In genomic region chr20:372543-373082, GRCh38 we compare ENCODE assay signal across 8 cellular contexts. TPM values are rescaled to one million over a fixed set of nuclear protein-coding genes. Genes with fewer than 3 reads are reported as not detected.
DNase-seq lines count a peak whose midpoint lies in the region; ATAC-seq, FAIRE-seq and TF ChIP-seq lines count a peak whose summit lies in the region.
"Not testable (repeated sequence)": the region's sequence is repeated elsewhere in the genome, so short reads cannot be mapped to it uniquely, and the experiment has no call there.

No MANE protein-coding gene starts in this region.

- not testable (repeated sequence) for H4K20me1 ChIP-seq in K562 (replicated peaks; ENCODE audit: control insufficient read depth, insufficient read depth, low read length); fibroblast of lung (ENCODE audit: control insufficient read depth, extremely low read depth, insufficient read depth, low read length)

- intact Hi-C loops in A673 (cut with micrococcal nuclease; ENCODE audit: unreplicated experiment); activated CD4-positive, alpha-beta T cell treated with anti-CD3 and anti-CD28 coated beads for 36 hours (cut with DNase I, micrococcal nuclease); K562 (cut with micrococcal nuclease): not testable (repeated sequence)

- H2BK120ac ChIP-seq in mesendoderm (ENCODE audit: low read depth, low read length), result not testable (repeated sequence)

- H3K79me1 ChIP-seq in mesendoderm (ENCODE audit: low read length), result not testable (repeated sequence)

- not testable (repeated sequence) for TF ChIP-seq RAD21 in K562 (CRISPR knock-in tag; conservative IDR thresholded peaks at IDR 0.05 in 1 of 2, IDR thresholded peaks at IDR 0.05 in 1 of 2)

- not testable (repeated sequence) for TF ChIP-seq POLR2A in K562 (conservative IDR thresholded peaks at IDR 0.05)

- H3K27ac Mint-ChIP-seq in HFFc6, result peak overlapping the region; percentile 87
- H3K27ac Mint-ChIP-seq in activated CD4-positive, alpha-beta T cell treated with anti-CD3 and anti-CD28 coated beads for 36 hours, result peak overlapping the region; percentile 58
- peak overlapping the region; percentile 49 for H3K27ac Mint-ChIP-seq in stimulated activated effector memory CD8-positive, alpha-beta T cell treated with anti-CD3 and anti-CD28 coated beads, Interleukin-12 subunit alpha, Interleukin-12 subunit beta, amount 100 ng/mL, for 72 hours

- not testable (repeated sequence) for H3K36me3 Mint-ChIP-seq in HFFc6 (ENCODE audit: low read depth); activated CD4-positive, alpha-beta T cell treated with anti-CD3 and anti-CD28 coated beads for 36 hours (ENCODE audit: low read depth); stimulated activated effector memory CD8-positive, alpha-beta T cell treated with anti-CD3 and anti-CD28 coated beads, Interleukin-12 subunit alpha, Interleukin-12 subunit beta, amount 100 ng/mL, for 72 hours

- H3K56ac ChIP-seq in mesendoderm (ENCODE audit: low read length), result peak overlapping the region; percentile 25

- H4K8ac ChIP-seq in mesendoderm (ENCODE audit: low read depth, low read length), result not testable (repeated sequence)

- not testable (repeated sequence) for TF ChIP-seq EP300 in K562 (IDR thresholded peaks at IDR 0.05; ENCODE audit: low read length)

- in situ Hi-C loops in K562 (cut with MboI), result not testable (repeated sequence)

- FAIRE-seq in K562 (lab: Jason Lieb, UNC), result not testable (repeated sequence)

- H4K5ac ChIP-seq in mesendoderm (ENCODE audit: low read length), result not testable (repeated sequence)

- peak overlapping the region; percentile 89 to 96; a peak in 3 of 4 replicates for H3K9ac ChIP-seq in K562 (ENCODE audit: insufficient read depth in 1 of 2, low read depth in 2 of 2, low read length in 2 of 2)
- not testable (repeated sequence) for H3K9ac ChIP-seq in fibroblast of lung (ENCODE audit: insufficient read depth, low read length); mesendoderm (ENCODE audit: low read length)

- CTCF ChIA-PET in A673 (lab: Charles Lee); K562 (lab: Yijun Ruan, JAX; ENCODE audit: low intra/inter-chr PET ratio): not testable (repeated sequence)
- CTCF ChIA-PET in activated CD4-positive, alpha-beta T cell treated with anti-CD3 and anti-CD28 coated beads for 36 hours (lab: Charles Lee), result interaction anchor here (1.0 to 2.0 kb wide), 3 partner anchors 18 to 58 kb away, joined by 3 to 8 read pairs (median 3); no protein-coding TSS in a partner anchor

- not testable (repeated sequence) for H3K18ac ChIP-seq in mesendoderm (ENCODE audit: low read length)

- not testable (repeated sequence) for H3K9me3 Mint-ChIP-seq in HFFc6; activated CD4-positive, alpha-beta T cell treated with anti-CD3 and anti-CD28 coated beads for 36 hours (ENCODE audit: low read depth); stimulated activated effector memory CD8-positive, alpha-beta T cell treated with anti-CD3 and anti-CD28 coated beads, Interleukin-12 subunit alpha, Interleukin-12 subunit beta, amount 100 ng/mL, for 72 hours

- not testable (repeated sequence) for H3K23ac ChIP-seq in mesendoderm (ENCODE audit: low read length)

- ATAC-seq in activated CD4-positive, alpha-beta T cell treated with anti-CD3 and anti-CD28 coated beads for 36 hours, result peak; percentile 78
- peak; percentile 13 for ATAC-seq in K562
- peak; percentile 71 for ATAC-seq in stimulated activated effector memory CD8-positive, alpha-beta T cell treated with anti-CD3 and anti-CD28 coated beads, Interleukin-12 subunit alpha, Interleukin-12 subunit beta, amount 100 ng/mL, for 72 hours

- not testable (repeated sequence) for H2BK5ac ChIP-seq in mesendoderm (ENCODE audit: low read length)

- H3K36me3 ChIP-seq in A673 (ENCODE audit: insufficient read depth, low read length, poor library complexity, severe bottlenecking); K562 (ENCODE audit: control insufficient read depth, insufficient read depth, low read length); fibroblast of lung (ENCODE audit: control insufficient read depth, insufficient read depth, low read length); mesendoderm (ENCODE audit: control insufficient read depth, insufficient read depth, low read length): not testable (repeated sequence)

- H3K27me3 ChIP-seq in A673 (replicated peaks; ENCODE audit: insufficient read depth, low read depth, low read length, poor library complexity); K562 (ENCODE audit: control insufficient read depth in 2 of 2, insufficient read depth in 2 of 2, low read length in 2 of 2); fibroblast of lung (ENCODE audit: control insufficient read depth, insufficient read depth, low read length); mesendoderm (ENCODE audit: insufficient read depth, low read length, poor library complexity): not testable (repeated sequence)

- H3K4me1 Mint-ChIP-seq in HFFc6 (ENCODE audit: low read depth), result peaks cover 48% of the 10 kb centered on the region
- H3K4me1 Mint-ChIP-seq in activated CD4-positive, alpha-beta T cell treated with anti-CD3 and anti-CD28 coated beads for 36 hours, result peaks cover 17% of the 10 kb centered on the region
- peaks cover 12% of the 10 kb centered on the region for H3K4me1 Mint-ChIP-seq in stimulated activated effector memory CD8-positive, alpha-beta T cell treated with anti-CD3 and anti-CD28 coated beads, Interleukin-12 subunit alpha, Interleukin-12 subunit beta, amount 100 ng/mL, for 72 hours

- peak overlapping the region; percentile 75 for H2AFZ ChIP-seq in K562 (ENCODE audit: low read depth, low read length)
- H2AFZ ChIP-seq in fibroblast of lung (ENCODE audit: low read length), result not testable (repeated sequence)

- H3K4me3 ChIP-seq in A673 (ENCODE audit: low read depth, low read length, poor library complexity, severe bottlenecking); K562; fibroblast of lung (replicated peaks in 1 of 4; ENCODE audit: control extremely low read depth in 1 of 4, insufficient read depth in 1 of 4, low read depth in 3 of 4, low read length in 4 of 4); mesendoderm (ENCODE audit: low read length): not testable (repeated sequence)

- H2AK5ac ChIP-seq in mesendoderm (ENCODE audit: low read length), result not testable (repeated sequence)

- 0 out of 2 replicates have a peak overlapping the region, but pooled peaks have one; percentile 49 for H3K4me3 Mint-ChIP-seq in HFFc6
- not testable (repeated sequence) for H3K4me3 Mint-ChIP-seq in activated CD4-positive, alpha-beta T cell treated with anti-CD3 and anti-CD28 coated beads for 36 hours; stimulated activated effector memory CD8-positive, alpha-beta T cell treated with anti-CD3 and anti-CD28 coated beads, Interleukin-12 subunit alpha, Interleukin-12 subunit beta, amount 100 ng/mL, for 72 hours

- not testable (repeated sequence) for H3K4ac ChIP-seq in mesendoderm (ENCODE audit: low read depth, low read length)

- DNase-seq in A673 (ENCODE audit: low spot score); HFFc6; fibroblast of lung (ENCODE audit: low read depth in 2 of 2); mesendoderm; stimulated activated effector memory CD8-positive, alpha-beta T cell treated with anti-CD3 and anti-CD28 coated beads, Interleukin-12 subunit alpha, Interleukin-12 subunit beta, amount 100 ng/mL, for 72 hours (ENCODE audit: low spot score in 2 of 2): not testable (repeated sequence)
- DNase-seq in OCI-M1 (lab: John Stamatoyannopoulos, UW) (peak; percentile 64), K562 (ENCODE audit: extremely low read depth in 1 of 4, low spot score in 3 of 4) (peak in 2 of 4 experiments; percentile 34 to 65)
- peak; percentile 40 for DNase-seq in activated CD4-positive, alpha-beta T cell treated with anti-CD3 and anti-CD28 coated beads for 36 hours

- 38% methylated on average over 7 of the region's 11 CpGs for WGBS in K562 (ENCODE audit: insufficient coverage, low coverage, missing lambda C conversion rate)
- WGBS in mesendoderm (ENCODE audit: extremely low coverage, insufficient coverage, low lambda C conversion rate), result no CpG with 5 or more reads among the region's 11 CpGs

- not testable (repeated sequence) for H3K9me1 ChIP-seq in K562 (ENCODE audit: control insufficient read depth, insufficient read depth, low read length)

- not testable (repeated sequence) for H2BK15ac ChIP-seq in mesendoderm (replicated peaks; ENCODE audit: low read depth)

- H3K79me2 ChIP-seq in K562 (ENCODE audit: control insufficient read depth, insufficient read depth, low read length); fibroblast of lung (ENCODE audit: control insufficient read depth, insufficient read depth, low read length); mesendoderm (ENCODE audit: control insufficient read depth, insufficient read depth, low read length): not testable (repeated sequence)

- POLR2A ChIA-PET in A673 (lab: Charles Lee; ENCODE audit: low non-redundant PET) (interaction anchor here (0.7 to 1.3 kb wide), 3 partner anchors 10 to 12 kb away, joined by 3 to 5 read pairs (median 4); no protein-coding TSS in a partner anchor), K562 (lab: Yijun Ruan, JAX) (interaction anchor here (1.1 to 7.5 kb wide), 10 partner anchors 10 to 35 kb away, joined by 3 to 100 read pairs (median 10); partner anchors contain the start of genes NRSN2 and TRIB3)
- POLR2A ChIA-PET in activated CD4-positive, alpha-beta T cell treated with anti-CD3 and anti-CD28 coated beads for 36 hours (lab: Charles Lee), result not testable (repeated sequence)

- BruUV-seq in A673 (replicated peaks; lab: Mats Ljungman, UMichigan); K562 (replicated peaks; lab: Mats Ljungman, UMichigan): not testable (repeated sequence)

- H3K27ac ChIP-seq in A673 (ENCODE audit: low read depth, low read length, poor library complexity, severe bottlenecking), result peak overlapping the region; percentile 86
- peak overlapping the region; percentile 99 for H3K27ac ChIP-seq in K562 (ENCODE audit: extremely low read depth, low read depth, low read length)
- peak overlapping the region; percentile 38 for H3K27ac ChIP-seq in fibroblast of lung (ENCODE audit: insufficient read depth, low read length)
- H3K27ac ChIP-seq in mesendoderm (ENCODE audit: low read depth, low read length), result not testable (repeated sequence)

- H3K4me1 ChIP-seq in A673 (ENCODE audit: insufficient read depth, low read length, poor library complexity, severe bottlenecking) (peaks cover 27% of the 10 kb centered on the region), K562 (replicated peaks in 1 of 2; ENCODE audit: control insufficient read depth in 2 of 2, insufficient read depth in 2 of 2, low read length in 2 of 2) (peaks cover 52 to 75% of the 10 kb centered on the region in 2 experiments), fibroblast of lung (ENCODE audit: control insufficient read depth, extremely low read depth, insufficient read depth, low read length) (peaks cover 19% of the 10 kb centered on the region)
- not testable (repeated sequence) for H3K4me1 ChIP-seq in mesendoderm (ENCODE audit: control insufficient read depth, low read depth, low read length)

- not testable (repeated sequence) for H3K9me3 ChIP-seq in A673 (ENCODE audit: low read depth, low read length, poor library complexity, severe bottlenecking); K562 (replicated peaks; ENCODE audit: control insufficient read depth, insufficient read depth, low read depth, low read length); fibroblast of lung (ENCODE audit: control insufficient read depth, insufficient read depth, low read depth, low read length)

- H3K27me3 Mint-ChIP-seq in HFFc6 (ENCODE audit: insufficient read depth); activated CD4-positive, alpha-beta T cell treated with anti-CD3 and anti-CD28 coated beads for 36 hours: not testable (repeated sequence)

- peak overlapping the region; percentile 77 for H3K4me2 ChIP-seq in K562 (ENCODE audit: insufficient read depth, low read length)
- not testable (repeated sequence) for H3K4me2 ChIP-seq in fibroblast of lung (ENCODE audit: extremely low read depth, insufficient read depth, low read length); mesendoderm (ENCODE audit: low read length)

- TF ChIP-seq CTCF in A673 (conservative IDR thresholded peaks at IDR 0.05; ENCODE audit: low read depth, low read length); HFFc6 (IDR thresholded peaks at IDR 0.05); K562 (IDR thresholded peaks at IDR 0.05 in 2 of 3, conservative IDR thresholded peaks at IDR 0.05 in 1 of 3; ENCODE audit: insufficient read depth in 2 of 3, low read depth in 1 of 3, low read length in 3 of 3); fibroblast of lung (conservative IDR thresholded peaks at IDR 0.05 in 1 of 2, IDR thresholded peaks at IDR 0.05 in 1 of 2; ENCODE audit: low read depth in 1 of 2, low read length in 2 of 2): not testable (repeated sequence)

RNA-seq across cellular contexts. Expression of gene TRIB3, which starts 7.9 kb away (rescaled TPM):
- total RNA-seq in A673 (2021), result 43.4 and 59.6 TPM in 2 replicates
- total RNA-seq in HFFc6 (2021; fragmentation: NEBNext Ultra II Directional; extraction: Animal tissue kit (Norgen Biotek cat#: 25700)), result 10 to 100 TPM in 3 of 6 experiments, 1 to 10 TPM in 3; 8.4 to 11.8 (median 10.1) TPM
- total RNA-seq in activated CD4-positive, alpha-beta T cell treated with anti-CD3 and anti-CD28 coated beads for 36 hours, result 10 to 100 TPM; 60.9 to 63.0 TPM
- total RNA-seq in K562 (2011; cell fraction: chromatin; rRNA removed; ENCODE audit: low replicate concordance), result 20.3 and 47.6 TPM in 2 replicates
- 45.7 and 51.3 TPM in 2 replicates for total RNA-seq in K562 (2011; cell fraction: nucleolus; rRNA removed)
- 38.2 and 39.5 TPM in 2 replicates for total RNA-seq in K562 (2011; cell fraction: nucleoplasm; rRNA removed)
- 113 and 114 TPM in 2 replicates for total RNA-seq in K562 (2014; rRNA removed)
- 43.5 and 47.4 TPM in 2 replicates for total RNA-seq in K562 (2014; rRNA removed; fragmentation: Illumina TruSeq; extraction: Trizol)
- total RNA-seq in K562 (2015; rRNA removed; fragmentation: Illumina TruSeq; extraction: Trizol), result 22.1 and 23.0 TPM in 2 replicates
- 102 and 110 TPM in 2 replicates for total RNA-seq in K562 (2021)
- 44.4 and 114 TPM in 2 replicates for polyA plus RNA-seq in K562 (2011; rRNA removed)
- 105 and 109 TPM in 2 replicates for polyA plus RNA-seq in K562 (2011; cell fraction: cytosol; rRNA removed)
- 42.6 and 66.5 TPM in 2 replicates for polyA plus RNA-seq in K562 (2011; cell fraction: nucleus; rRNA removed)
- 40.1 and 401 TPM in 2 replicates for polyA plus RNA-seq in K562 (2012)
- 55.3 and 78.6 TPM in 2 replicates for polyA plus RNA-seq in K562 (2014; fragmentation: Illumina TruSeq; extraction: Trizol)
- polyA plus RNA-seq in K562 (2014; fragmentation: Nextera tagmentation; extraction: Ambion mirVana), result 10 to 100 TPM; 12.1 to 14.9 TPM
- 78.8 and 80.6 TPM in 2 replicates for polyA plus RNA-seq in K562 (2014; rRNA removed)
- polyA minus RNA-seq in K562 (2011; rRNA and poly(A)+ RNA removed), result 33.3 and 53.8 TPM in 2 replicates
- polyA minus RNA-seq in K562 (2011; cell fraction: cytosol; rRNA and poly(A)+ RNA removed), result 37.2 and 88.9 TPM in 2 replicates
- polyA minus RNA-seq in K562 (2011; cell fraction: nucleus; rRNA and poly(A)+ RNA removed), result 9.7 and 26.4 TPM in 2 replicates
- 194 and 202 TPM in 2 replicates for total RNA-seq in fibroblast of lung
- 13.3 and 23.4 TPM in 2 replicates for polyA plus RNA-seq in fibroblast of lung
- 13.6 and 26.7 TPM in 2 replicates for polyA plus RNA-seq in fibroblast of lung (2012)
- 12.4 and 25.7 TPM in 2 replicates for polyA minus RNA-seq in fibroblast of lung (ENCODE audit: low replicate concordance)
- 9.3 TPM for polyA plus RNA-seq in mesendoderm (2013, experiment 1 of 2)
- polyA plus RNA-seq in mesendoderm (2013, experiment 2 of 2), result 10.0 TPM

RNA-seq across cellular contexts. Expression of gene NRSN2, which starts 25.7 kb away (rescaled TPM):
- total RNA-seq in A673 (2021), result 43.4 and 55.4 TPM in 2 replicates
- total RNA-seq in HFFc6 (2021; fragmentation: NEBNext Ultra II Directional; extraction: Animal tissue kit (Norgen Biotek cat#: 25700)), result 10 to 100 TPM; 61.1 to 76.6 (median 65.4) TPM
- 1 to 10 TPM; 5.2 to 7.5 TPM for total RNA-seq in activated CD4-positive, alpha-beta T cell treated with anti-CD3 and anti-CD28 coated beads for 36 hours
- 9.8 and 24.5 TPM in 2 replicates for total RNA-seq in K562 (2011; cell fraction: chromatin; rRNA removed; ENCODE audit: low replicate concordance)
- 24.9 and 37.9 TPM in 2 replicates for total RNA-seq in K562 (2011; cell fraction: nucleolus; rRNA removed)
- total RNA-seq in K562 (2011; cell fraction: nucleoplasm; rRNA removed), result 34.2 and 46.5 TPM in 2 replicates
- 11.1 and 21.5 TPM in 2 replicates for total RNA-seq in K562 (2014; rRNA removed)
- 6.7 and 7.5 TPM in 2 replicates for total RNA-seq in K562 (2014; rRNA removed; fragmentation: Illumina TruSeq; extraction: Trizol)
- 7.8 and 9.6 TPM in 2 replicates for total RNA-seq in K562 (2015; rRNA removed; fragmentation: Illumina TruSeq; extraction: Trizol)
- 26.7 and 28.5 TPM in 2 replicates for total RNA-seq in K562 (2021)
- 13.1 and 37.5 TPM in 2 replicates for polyA plus RNA-seq in K562 (2011; rRNA removed)
- 54.0 and 57.8 TPM in 2 replicates for polyA plus RNA-seq in K562 (2011; cell fraction: cytosol; rRNA removed)
- polyA plus RNA-seq in K562 (2011; cell fraction: nucleus; rRNA removed), result 24.4 and 24.6 TPM in 2 replicates
- polyA plus RNA-seq in K562 (2012), result 21.9 and 37.5 TPM in 2 replicates
- polyA plus RNA-seq in K562 (2014; fragmentation: Illumina TruSeq; extraction: Trizol), result 24.3 and 24.7 TPM in 2 replicates
- polyA plus RNA-seq in K562 (2014; fragmentation: Nextera tagmentation; extraction: Ambion mirVana), result 1 to 10 TPM; 7.9 to 8.3 TPM
- 24.8 and 29.7 TPM in 2 replicates for polyA plus RNA-seq in K562 (2014; rRNA removed)
- polyA minus RNA-seq in K562 (2011; rRNA and poly(A)+ RNA removed), result 8.2 and 13.0 TPM in 2 replicates
- 14.1 and 27.3 TPM in 2 replicates for polyA minus RNA-seq in K562 (2011; cell fraction: cytosol; rRNA and poly(A)+ RNA removed)
- 5.0 and 5.7 TPM in 2 replicates for polyA minus RNA-seq in K562 (2011; cell fraction: nucleus; rRNA and poly(A)+ RNA removed)
- 23.1 and 34.5 TPM in 2 replicates for total RNA-seq in fibroblast of lung
- polyA plus RNA-seq in fibroblast of lung, result 56.0 and 60.5 TPM in 2 replicates
- polyA plus RNA-seq in fibroblast of lung (2012), result 67.4 and 75.8 TPM in 2 replicates
- polyA minus RNA-seq in fibroblast of lung (ENCODE audit: low replicate concordance), result 82.9 and 98.7 TPM in 2 replicates
- 10.5 TPM for polyA plus RNA-seq in mesendoderm (2013, experiment 1 of 2)
- 10.6 TPM for polyA plus RNA-seq in mesendoderm (2013, experiment 2 of 2)

RNA-seq across cellular contexts. Expression of gene RBCK1, which starts 35.5 kb away (rescaled TPM):
- total RNA-seq in A673 (2021) (71.9 and 72.0 TPM in 2 replicates), K562 (2014; rRNA removed) (46.1 and 58.1 TPM in 2 replicates), K562 (2014; rRNA removed; fragmentation: Illumina TruSeq; extraction: Trizol) (18.4 and 22.1 TPM in 2 replicates), K562 (2015; rRNA removed; fragmentation: Illumina TruSeq; extraction: Trizol) (18.0 and 19.3 TPM in 2 replicates), K562 (2021) (51.7 and 54.2 TPM in 2 replicates), fibroblast of lung (81.7 and 89.0 TPM in 2 replicates)
- 10 to 100 TPM; 76.4 to 84.1 (median 77.2) TPM for total RNA-seq in HFFc6 (2021; fragmentation: NEBNext Ultra II Directional; extraction: Animal tissue kit (Norgen Biotek cat#: 25700))
- 100 to 1,000 TPM; 130 to 149 TPM for total RNA-seq in activated CD4-positive, alpha-beta T cell treated with anti-CD3 and anti-CD28 coated beads for 36 hours
- total RNA-seq in K562 (2011; cell fraction: chromatin; rRNA removed; ENCODE audit: low replicate concordance), result 91.7 and 117 TPM in 2 replicates
- total RNA-seq in K562 (2011; cell fraction: nucleolus; rRNA removed), result 53.4 and 61.7 TPM in 2 replicates
- total RNA-seq in K562 (2011; cell fraction: nucleoplasm; rRNA removed), result 62.0 and 75.0 TPM in 2 replicates
- polyA plus RNA-seq in K562 (2011; rRNA removed) (37.6 and 58.2 TPM in 2 replicates), K562 (2014; fragmentation: Illumina TruSeq; extraction: Trizol) (26.5 and 37.1 TPM in 2 replicates), K562 (2014; fragmentation: Nextera tagmentation; extraction: Ambion mirVana) (1 to 10 TPM; 5.9 to 8.3 TPM), K562 (2014; rRNA removed) (52.7 and 59.3 TPM in 2 replicates), fibroblast of lung (35.2 and 36.3 TPM in 2 replicates)
- polyA plus RNA-seq in K562 (2011; cell fraction: cytosol; rRNA removed), result 41.1 and 50.2 TPM in 2 replicates
- polyA plus RNA-seq in K562 (2011; cell fraction: nucleus; rRNA removed), result 71.7 and 92.4 TPM in 2 replicates
- 38.5 and 194 TPM in 2 replicates for polyA plus RNA-seq in K562 (2012)
- polyA minus RNA-seq in K562 (2011; rRNA and poly(A)+ RNA removed), result 16.0 and 22.1 TPM in 2 replicates
- 16.1 and 28.0 TPM in 2 replicates for polyA minus RNA-seq in K562 (2011; cell fraction: cytosol; rRNA and poly(A)+ RNA removed)
- polyA minus RNA-seq in K562 (2011; cell fraction: nucleus; rRNA and poly(A)+ RNA removed), result 15.3 and 29.2 TPM in 2 replicates
- 75.4 and 89.7 TPM in 2 replicates for polyA plus RNA-seq in fibroblast of lung (2012)
- polyA minus RNA-seq in fibroblast of lung (ENCODE audit: low replicate concordance), result 155 and 234 TPM in 2 replicates
- polyA plus RNA-seq in mesendoderm (2013, experiment 1 of 2), result 38.6 TPM
- 36.6 TPM for polyA plus RNA-seq in mesendoderm (2013, experiment 2 of 2)

RNA-seq across cellular contexts. Expression of gene SOX12, which starts 47.3 kb away (rescaled TPM):
- total RNA-seq in A673 (2021) (41.0 and 51.0 TPM in 2 replicates), K562 (2014; rRNA removed) (6.5 and 9.2 TPM in 2 replicates), K562 (2014; rRNA removed; fragmentation: Illumina TruSeq; extraction: Trizol) (1.3 and 1.4 TPM in 2 replicates), K562 (2015; rRNA removed; fragmentation: Illumina TruSeq; extraction: Trizol) (2.6 and 2.8 TPM in 2 replicates), K562 (2021) (26.1 and 26.3 TPM in 2 replicates), fibroblast of lung (5.6 and 7.3 TPM in 2 replicates)
- total RNA-seq in HFFc6 (2021; fragmentation: NEBNext Ultra II Directional; extraction: Animal tissue kit (Norgen Biotek cat#: 25700)), result 10 to 100 TPM; 24.5 to 26.3 (median 25.0) TPM
- total RNA-seq in activated CD4-positive, alpha-beta T cell treated with anti-CD3 and anti-CD28 coated beads for 36 hours, result 1 to 10 TPM; 8.1 to 8.5 TPM
- total RNA-seq in K562 (2011; cell fraction: chromatin; rRNA removed; ENCODE audit: low replicate concordance), result 5.5 and 9.5 TPM in 2 replicates
- total RNA-seq in K562 (2011; cell fraction: nucleolus; rRNA removed), result 8.4 and 9.8 TPM in 2 replicates
- 8.9 and 11.8 TPM in 2 replicates for total RNA-seq in K562 (2011; cell fraction: nucleoplasm; rRNA removed)
- polyA plus RNA-seq in K562 (2011; rRNA removed) (1.8 and 3.5 TPM in 2 replicates), K562 (2014; fragmentation: Illumina TruSeq; extraction: Trizol) (6.7 and 7.4 TPM in 2 replicates), K562 (2014; fragmentation: Nextera tagmentation; extraction: Ambion mirVana) (under 1 TPM; 0.42 to 0.48 TPM), K562 (2014; rRNA removed) (6.7 and 9.6 TPM in 2 replicates), fibroblast of lung (4.0 and 4.7 TPM in 2 replicates)
- 2.4 and 2.8 TPM in 2 replicates for polyA plus RNA-seq in K562 (2011; cell fraction: cytosol; rRNA removed)
- 9.5 and 9.7 TPM in 2 replicates for polyA plus RNA-seq in K562 (2011; cell fraction: nucleus; rRNA removed)
- polyA plus RNA-seq in K562 (2012), result 13.7 and 13.9 TPM in 2 replicates
- polyA minus RNA-seq in K562 (2011; rRNA and poly(A)+ RNA removed), result 2.0 and 2.9 TPM in 2 replicates
- 4.7 and 7.1 TPM in 2 replicates for polyA minus RNA-seq in K562 (2011; cell fraction: cytosol; rRNA and poly(A)+ RNA removed)
- polyA minus RNA-seq in K562 (2011; cell fraction: nucleus; rRNA and poly(A)+ RNA removed), result 2.7 and 5.2 TPM in 2 replicates
- polyA plus RNA-seq in fibroblast of lung (2012), result 14.3 and 15.4 TPM in 2 replicates
- 6.5 and 6.6 TPM in 2 replicates for polyA minus RNA-seq in fibroblast of lung (ENCODE audit: low replicate concordance)
- polyA plus RNA-seq in mesendoderm (2013, experiment 1 of 2), result 15.5 TPM
- 15.5 TPM for polyA plus RNA-seq in mesendoderm (2013, experiment 2 of 2)

Comparison
In these comparisons a context has a peak if more than half of its experiments do, and no peak if none do; other contexts are left out.
1. ATAC-seq: peak in every context shown above with its lines; median percentile 78 in activated CD4-positive, alpha-beta T cell treated with anti-CD3 and anti-CD28 coated beads for 36 hours; 71 in stimulated activated effector memory CD8-positive, alpha-beta T cell treated with anti-CD3 and anti-CD28 coated beads, Interleukin-12 subunit alpha, Interleukin-12 subunit beta, amount 100 ng/mL, for 72 hours; 13 in K562.